10 cellular contexts compared by ENCODE assay signal in the genomic region with DNA sequence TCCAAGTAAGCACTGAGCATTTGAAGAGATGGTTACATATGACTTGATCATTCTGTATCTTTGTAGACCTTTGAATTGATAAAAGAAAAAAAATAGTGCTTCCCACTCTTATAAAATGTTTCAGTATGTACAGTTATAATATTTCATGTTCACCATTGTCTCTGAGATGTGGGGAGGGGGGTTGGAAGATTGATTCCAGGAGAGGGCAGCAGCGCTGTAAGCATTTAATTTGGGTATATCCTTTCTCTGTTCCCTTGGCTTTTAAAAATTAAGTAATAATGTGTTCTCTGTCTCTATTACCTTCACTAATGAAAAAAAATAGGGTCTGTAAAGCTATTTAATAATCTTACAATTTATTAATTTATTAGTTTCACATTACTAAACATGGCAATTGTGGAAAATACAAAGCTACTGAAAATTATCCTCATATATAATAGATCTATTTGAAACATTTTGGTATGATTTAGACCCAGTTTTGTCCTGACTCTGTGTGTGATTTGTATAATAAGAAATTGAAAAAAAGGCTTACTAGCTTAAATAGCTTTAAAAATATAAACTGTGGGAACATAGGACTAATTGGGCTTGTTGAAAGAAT.
DNase-seq lines count a peak whose midpoint lies in the region; ATAC-seq and TF ChIP-seq lines count a peak whose summit lies in the region.
"Had no signal": no experiment of that assay in that cellular context is flagged by ENCODE, and none has a peak within 500 bp of the region (broad histone marks: within the 10 kb centered on the region; RNA-seq: fewer than 3 reads in every experiment).

No MANE protein-coding gene starts in this region.

- no peak overlapping the region for H3K4me3 Mint-ChIP-seq in osteocyte (ENCODE audit: unreplicated experiment)

- H3K36me3 ChIP-seq in brain microvascular endothelial cell (replicated peaks) (no peaks in the 10 kb centered on the region), lower lobe of right lung (no peaks in the 10 kb centered on the region)
- H3K36me3 ChIP-seq: BLaER1 had no signal

- intact Hi-C loops in lower lobe of right lung (cut with DNase I), result no loop called here

- H3K36me3 Mint-ChIP-seq in osteocyte (ENCODE audit: unreplicated experiment), result no peaks in the 10 kb centered on the region

- H3K9me3 Mint-ChIP-seq in osteocyte (ENCODE audit: unreplicated experiment), result no peaks in the 10 kb centered on the region

- no peaks in the 10 kb centered on the region for H3K27me3 ChIP-seq in brain microvascular endothelial cell (replicated peaks)
- H3K27me3 ChIP-seq in lower lobe of right lung (ENCODE audit: low read depth), result no peaks in the 10 kb centered on the region
- H3K27me3 ChIP-seq: BLaER1 had no signal

- H3K27me3 Mint-ChIP-seq in osteocyte (ENCODE audit: unreplicated experiment), result no peaks in the 10 kb centered on the region

- in situ Hi-C loops in brain microvascular endothelial cell (cut with HindIII; ENCODE audit: low pct_ligation_motif_present, low sequenced_read_pairs), result no loop called here

- H3K27ac ChIP-seq in brain microvascular endothelial cell, result peak overlapping the region; percentile 86
- H3K27ac ChIP-seq in lower lobe of right lung, result no peak overlapping the region
- H3K27ac ChIP-seq: BLaER1 had no signal

- DNase-seq in NCI-H1105 treated with DMSO at 0.1 percent for 48 hours (lab: John Stamatoyannopoulos, UW) (peak; percentile 47), NCI-H1105 (lab: John Stamatoyannopoulos, UW) (no peak), NCI-H146 treated with DMSO at 0.1 percent for 48 hours (lab: John Stamatoyannopoulos, UW; ENCODE audit: unreplicated experiment) (peak; percentile 57), brain microvascular endothelial cell (peak; percentile 62), osteocyte (ENCODE audit: extremely low spot score, unreplicated experiment) (no peak), islet precursor cell (no peak), lower lobe of right lung (no peak), NCI-H82 (lab: John Stamatoyannopoulos, UW) (no peak)
- DNase-seq: stimulated activated naive CD4-positive, alpha-beta T cell had no signal

- H3K9me3 ChIP-seq in lower lobe of right lung, result no peaks in the 10 kb centered on the region
- H3K9me3 ChIP-seq: BLaER1 had no signal

- ATAC-seq in lower lobe of right lung, result no peak

- TF ChIP-seq CTCF in brain microvascular endothelial cell (IDR thresholded peaks at IDR 0.05; ENCODE audit: low read depth, low read length, missing control alignments) (peak; percentile 67), osteocyte (IDR thresholded peaks at IDR 0.05) (peak; percentile 68), lower lobe of right lung (IDR thresholded peaks at IDR 0.05) (no peak)

- H3K4me1 ChIP-seq in lower lobe of right lung, result peaks cover 10% of the 10 kb centered on the region

- peaks cover 48% of the 10 kb centered on the region for H3K4me1 Mint-ChIP-seq in osteocyte (ENCODE audit: unreplicated experiment)

- H3K4me3 ChIP-seq in brain microvascular endothelial cell (ENCODE audit: low read depth, low read length), result no peak overlapping the region
- no peak overlapping the region for H3K4me3 ChIP-seq in lower lobe of right lung
- H3K4me3 ChIP-seq: BLaER1 had no signal

- H3K27ac Mint-ChIP-seq in osteocyte (ENCODE audit: unreplicated experiment), result peak overlapping the region; percentile 89

Comparison
In these comparisons a context has a peak if more than half of its experiments do, and no peak if none do; other contexts are left out.
1. DNase-seq: peak in NCI-H1105 treated with DMSO at 0.1 percent for 48 hours (single experiment), NCI-H146 treated with DMSO at 0.1 percent for 48 hours (single experiment) and brain microvascular endothelial cell (single experiment); none in NCI-H1105 (single experiment), osteocyte (single experiment), islet precursor cell (single experiment), lower lobe of right lung (single experiment) and NCI-H82 (single experiment).